In the genomic region with DNA sequence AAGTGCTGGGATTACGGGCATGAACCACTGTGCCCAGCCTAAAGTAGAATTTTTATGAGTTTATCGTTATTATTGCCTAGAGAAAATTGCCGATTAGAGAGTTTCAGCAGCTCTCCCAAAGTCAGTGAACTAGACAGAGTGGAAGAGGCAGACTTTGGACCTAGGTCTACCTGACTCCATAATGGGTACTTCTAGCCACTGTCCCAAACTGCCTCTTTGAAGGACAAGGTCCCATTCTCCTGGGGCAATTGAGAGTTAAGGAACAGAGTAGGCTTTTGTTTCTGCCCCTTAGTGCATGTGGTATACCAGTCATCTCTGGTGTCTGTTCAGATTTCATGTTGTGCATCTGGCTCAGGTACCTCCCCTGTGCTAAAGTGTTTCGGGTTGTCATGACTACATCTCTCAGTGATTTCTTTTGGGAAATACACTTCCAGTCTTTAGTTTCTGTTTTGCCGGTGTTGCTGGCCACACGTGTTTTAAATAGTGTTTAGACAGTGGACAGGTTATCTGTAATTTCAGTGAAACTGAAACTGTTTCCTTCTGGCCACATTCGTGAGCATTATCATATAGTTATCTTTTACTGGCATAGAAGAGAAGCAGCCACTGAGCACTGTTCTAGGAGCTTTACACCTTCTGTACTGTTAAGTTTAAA, we compare ENCODE assay signal across 9 cellular contexts. TPM values are rescaled to one million over a fixed set of nuclear protein-coding genes. Genes with fewer than 3 reads are reported as not detected.
DNase-seq lines count a peak whose midpoint lies in the region; ATAC-seq, FAIRE-seq and TF ChIP-seq lines count a peak whose summit lies in the region.
"Had no signal": no experiment of that assay in that cellular context is flagged by ENCODE, and none has a peak within 500 bp of the region (broad histone marks: within the 10 kb centered on the region; RNA-seq: fewer than 3 reads in every experiment).

No MANE protein-coding gene starts in this region.

- CTCF ChIA-PET in CD4-positive, alpha-beta T cell (lab: Charles Lee): interaction anchor here (0.6 kb wide), 1 partner anchor 1293 kb away, joined by 3 read pairs; no protein-coding TSS in a partner anchor

- H3K27ac Mint-ChIP-seq in activated CD4-positive, alpha-beta T cell treated with anti-CD3 and anti-CD28 coated beads, Interleukin-2, amount 10 ng/mL, durations not matched to agents 24 days and 14 days: no peak overlapping the region
- peak overlapping the region; percentile 15 for H3K27ac Mint-ChIP-seq in activated naive CD8-positive, alpha-beta T cell treated with anti-CD3 and anti-CD28 coated beads, Interleukin-2, amount 10 ng/mL, durations not matched to agents 7 days and 5 days
- no peak overlapping the region for H3K27ac Mint-ChIP-seq in CD4-positive, alpha-beta T cell

- intact Hi-C loops in activated CD4-positive, alpha-beta T cell treated with anti-CD3 and anti-CD28 coated beads, Interleukin-2, amount 10 ng/mL, durations not matched to agents 24 days and 14 days (cut with micrococcal nuclease): no loop called here
- intact Hi-C loops in CD4-positive, alpha-beta T cell (cut with DNase I, micrococcal nuclease): no loop called here
- intact Hi-C loops in heart right ventricle (cut with DNase I): no loop called here

- no peak for FAIRE-seq in frontal cortex (lab: Jason Lieb, UNC)

- peaks cover 8% of the 10 kb centered on the region for H3K4me1 Mint-ChIP-seq in activated CD4-positive, alpha-beta T cell treated with anti-CD3 and anti-CD28 coated beads, Interleukin-2, amount 10 ng/mL, durations not matched to agents 24 days and 14 days
- peaks cover 11% of the 10 kb centered on the region for H3K4me1 Mint-ChIP-seq in activated naive CD8-positive, alpha-beta T cell treated with anti-CD3 and anti-CD28 coated beads, Interleukin-2, amount 10 ng/mL, durations not matched to agents 7 days and 5 days
- no peaks in the 10 kb centered on the region for H3K4me1 Mint-ChIP-seq in CD4-positive, alpha-beta T cell (ENCODE audit: low read depth)

- ATAC-seq in HG03066 (IDR thresholded peaks at IDR 0.05; ENCODE audit: low read depth, unreplicated experiment) (peak; percentile 94), heart right ventricle (no peak)
- ATAC-seq in activated naive CD8-positive, alpha-beta T cell treated with anti-CD3 and anti-CD28 coated beads, Interleukin-2, amount 10 ng/mL, durations not matched to agents 7 days and 5 days (ENCODE audit: low read depth): peak; percentile 50
- no peak for ATAC-seq in CD4-positive, alpha-beta T cell (ENCODE audit: poor library complexity)

- H3K27me3 ChIP-seq in CD4-positive, alpha-beta T cell (ENCODE audit: control insufficient read depth, insufficient read depth, low read length): no peaks in the 10 kb centered on the region
- no peaks in the 10 kb centered on the region for H3K27me3 ChIP-seq in heart right ventricle

- H3K4me1 ChIP-seq in heart right ventricle: peaks cover 0 to 26% (median 0%) of the 10 kb centered on the region in 9 donors

- no peak overlapping the region for H3K27ac ChIP-seq in CD4-positive, alpha-beta T cell (ENCODE audit: low read depth, low read length)
- H3K27ac ChIP-seq in heart right ventricle: peak overlapping the region in 1 of 10 donors; percentile 13
- H3K27ac ChIP-seq: skin epidermis had no signal

- H3K9me3 Mint-ChIP-seq in activated CD4-positive, alpha-beta T cell treated with anti-CD3 and anti-CD28 coated beads, Interleukin-2, amount 10 ng/mL, durations not matched to agents 24 days and 14 days: no peaks in the 10 kb centered on the region
- no peaks in the 10 kb centered on the region for H3K9me3 Mint-ChIP-seq in activated naive CD8-positive, alpha-beta T cell treated with anti-CD3 and anti-CD28 coated beads, Interleukin-2, amount 10 ng/mL, durations not matched to agents 7 days and 5 days
- no peaks in the 10 kb centered on the region for H3K9me3 Mint-ChIP-seq in CD4-positive, alpha-beta T cell

- no peaks in the 10 kb centered on the region for H3K36me3 Mint-ChIP-seq in activated CD4-positive, alpha-beta T cell treated with anti-CD3 and anti-CD28 coated beads, Interleukin-2, amount 10 ng/mL, durations not matched to agents 24 days and 14 days (ENCODE audit: low read depth)
- no peaks in the 10 kb centered on the region for H3K36me3 Mint-ChIP-seq in activated naive CD8-positive, alpha-beta T cell treated with anti-CD3 and anti-CD28 coated beads, Interleukin-2, amount 10 ng/mL, durations not matched to agents 7 days and 5 days
- no peaks in the 10 kb centered on the region for H3K36me3 Mint-ChIP-seq in CD4-positive, alpha-beta T cell (ENCODE audit: low read depth)

- 62 to 69% methylated on average over 7 of the region's 7 CpGs for WGBS in heart right ventricle, 2 donors

- no peaks in the 10 kb centered on the region for H3K36me3 ChIP-seq in heart right ventricle

- DNase-seq in activated CD4-positive, alpha-beta T cell treated with anti-CD3 and anti-CD28 coated beads, Interleukin-2, amount 10 ng/mL, durations not matched to agents 24 days and 14 days: peak; percentile 62
- DNase-seq in activated CD4-positive, alpha-beta T cell treated with anti-CD3 and anti-CD28 coated beads, Interleukin-2, amount 50 U/mL, for 48 hours: no peak
- DNase-seq in activated naive CD8-positive, alpha-beta T cell treated with anti-CD3 and anti-CD28 coated beads, Interleukin-2, amount 10 ng/mL, durations not matched to agents 7 days and 5 days: no peak
- DNase-seq in renal cortical epithelial cell (ENCODE audit: low read depth): peak; percentile 56
- DNase-seq in CD4-positive, alpha-beta T cell: no peak
- no peak for DNase-seq in heart right ventricle
- no peak for DNase-seq in frontal cortex (ENCODE audit: low spot score in 2 of 2)

- H3K9me3 ChIP-seq in CD4-positive, alpha-beta T cell (ENCODE audit: control insufficient read depth, low read length): no peaks in the 10 kb centered on the region
- H3K9me3 ChIP-seq in heart right ventricle: no peaks in the 10 kb centered on the region

- TF ChIP-seq CTCF in CD4-positive, alpha-beta T cell (IDR thresholded peaks at IDR 0.05): no peak
- TF ChIP-seq CTCF in heart right ventricle (IDR thresholded peaks at IDR 0.05): no peak

- H3K4me3 ChIP-seq in heart right ventricle: no peak overlapping the region
- H3K4me3 ChIP-seq: skin epidermis had no signal

- peak overlapping the region; percentile 8 for H3K4me3 Mint-ChIP-seq in activated CD4-positive, alpha-beta T cell treated with anti-CD3 and anti-CD28 coated beads, Interleukin-2, amount 10 ng/mL, durations not matched to agents 24 days and 14 days
- H3K4me3 Mint-ChIP-seq in activated naive CD8-positive, alpha-beta T cell treated with anti-CD3 and anti-CD28 coated beads, Interleukin-2, amount 10 ng/mL, durations not matched to agents 7 days and 5 days: peak overlapping the region; percentile 49
- no peak overlapping the region for H3K4me3 Mint-ChIP-seq in CD4-positive, alpha-beta T cell

- H3K27me3 Mint-ChIP-seq in activated CD4-positive, alpha-beta T cell treated with anti-CD3 and anti-CD28 coated beads, Interleukin-2, amount 10 ng/mL, durations not matched to agents 24 days and 14 days: no peaks in the 10 kb centered on the region
- peaks cover 2% of the 10 kb centered on the region for H3K27me3 Mint-ChIP-seq in activated naive CD8-positive, alpha-beta T cell treated with anti-CD3 and anti-CD28 coated beads, Interleukin-2, amount 10 ng/mL, durations not matched to agents 7 days and 5 days
- H3K27me3 Mint-ChIP-seq in CD4-positive, alpha-beta T cell: no peaks in the 10 kb centered on the region

- POLR2A ChIA-PET in activated naive CD8-positive, alpha-beta T cell treated with anti-CD3 and anti-CD28 coated beads, Interleukin-2, amount 10 ng/mL, durations not matched to agents 7 days and 5 days (lab: Charles Lee): interaction anchor here (0.7 kb wide), 1 partner anchor 113 kb away, joined by 3 read pairs; a partner anchor contains a TSS
- POLR2A ChIA-PET in CD4-positive, alpha-beta T cell (lab: Charles Lee): no interaction called here

RNA-seq across cellular contexts. Expression of a gene that starts 4.7 kb away (rescaled TPM):
- 0.02 and 0.05 TPM in 2 replicates for total RNA-seq in activated CD4-positive, alpha-beta T cell treated with anti-CD3 and anti-CD28 coated beads, Interleukin-2, amount 10 ng/mL, durations not matched to agents 24 days and 14 days
- total RNA-seq in activated naive CD8-positive, alpha-beta T cell treated with anti-CD3 and anti-CD28 coated beads, Interleukin-2, amount 10 ng/mL, durations not matched to agents 7 days and 5 days: under 1 TPM; 0.08 to 0.11 TPM
- total RNA-seq in renal cortical epithelial cell: 0.10 TPM in 1 of 2 replicates, not detected in the other
- under 1 TPM; 0.05 to 0.06 TPM for total RNA-seq in CD4-positive, alpha-beta T cell
- total RNA-seq in heart right ventricle: 1 to 10 TPM in 2 of 10 donors, under 1 TPM in 7, not detected in 1; 0.08 to 2.5 (median 0.34) TPM
- polyA plus RNA-seq in heart right ventricle: under 1 TPM; 0.13 to 0.37 TPM
- under 0.01 TPM for total RNA-seq in frontal cortex

RNA-seq across cellular contexts. Expression of a gene that starts 52.5 kb away (rescaled TPM):
- not detected in 2 replicates for total RNA-seq in activated CD4-positive, alpha-beta T cell treated with anti-CD3 and anti-CD28 coated beads, Interleukin-2, amount 10 ng/mL, durations not matched to agents 24 days and 14 days
- total RNA-seq in activated naive CD8-positive, alpha-beta T cell treated with anti-CD3 and anti-CD28 coated beads, Interleukin-2, amount 10 ng/mL, durations not matched to agents 7 days and 5 days: 1 to 10 TPM; 1.5 to 1.7 TPM
- total RNA-seq in renal cortical epithelial cell (0.10 and 0.17 TPM in 2 replicates), heart right ventricle (10 to 100 TPM in 5 of 10 donors, 1 to 10 TPM in 5; 4.3 to 84.0 (median 9.1) TPM), frontal cortex (3.7 TPM)
- under 1 TPM; 0.08 TPM for total RNA-seq in CD4-positive, alpha-beta T cell
- polyA plus RNA-seq in heart right ventricle: 1 to 10 TPM; 4.1 to 5.9 TPM

Comparison
In these comparisons a context has a peak if more than half of its experiments do, and no peak if none do; other contexts are left out.
1. DNase-seq: peak in activated CD4-positive, alpha-beta T cell treated with anti-CD3 and anti-CD28 coated beads, Interleukin-2, amount 10 ng/mL, durations not matched to agents 24 days and 14 days (single experiment) and renal cortical epithelial cell (single experiment); none in activated CD4-positive, alpha-beta T cell treated with anti-CD3 and anti-CD28 coated beads, Interleukin-2, amount 50 U/mL, for 48 hours (0 of 2), activated naive CD8-positive, alpha-beta T cell treated with anti-CD3 and anti-CD28 coated beads, Interleukin-2, amount 10 ng/mL, durations not matched to agents 7 days and 5 days (single experiment), CD4-positive, alpha-beta T cell (0 of 10), heart right ventricle (0 of 2) and frontal cortex (0 of 2).
2. ATAC-seq: peak in HG03066 (single experiment) and activated naive CD8-positive, alpha-beta T cell treated with anti-CD3 and anti-CD28 coated beads, Interleukin-2, amount 10 ng/mL, durations not matched to agents 7 days and 5 days (single experiment); none in CD4-positive, alpha-beta T cell (single experiment) and heart right ventricle (0 of 8).